8 cellular contexts compared by ENCODE assay signal in the genomic region with DNA sequence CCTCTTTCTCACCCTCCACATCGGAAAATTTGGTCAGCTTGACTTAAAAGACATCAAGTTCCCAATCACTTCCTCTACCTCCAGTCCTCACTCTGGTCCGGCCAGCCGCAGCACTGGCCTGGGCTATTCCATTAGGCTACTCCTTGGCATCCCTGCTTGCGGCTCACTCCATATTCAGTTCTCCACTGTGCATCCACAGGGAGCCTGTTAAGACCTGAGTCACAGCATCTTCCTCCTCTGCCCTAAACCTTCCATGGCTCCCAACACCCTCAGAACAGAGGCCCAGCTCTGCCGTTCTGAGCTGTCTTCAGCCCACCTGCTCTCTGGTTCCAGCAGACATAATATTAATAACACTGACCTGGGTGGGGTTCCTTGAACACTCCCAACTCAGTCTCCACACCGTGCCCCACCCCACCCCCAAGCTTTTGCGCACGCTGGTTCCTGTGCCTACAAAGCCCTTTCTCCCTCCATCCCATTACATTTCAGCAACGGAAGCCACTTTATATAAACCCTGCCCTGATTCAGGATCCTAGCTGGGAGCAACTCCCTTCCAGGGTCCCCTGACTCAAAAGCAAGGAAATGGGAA. TPM values are rescaled to one million over a fixed set of nuclear protein-coding genes. Genes with fewer than 3 reads are reported as not detected.
DNase-seq lines count a peak whose midpoint lies in the region; ATAC-seq and TF ChIP-seq lines count a peak whose summit lies in the region.

No MANE protein-coding gene starts in this region.

- peaks cover 49% of the 10 kb centered on the region for H3K36me3 Mint-ChIP-seq in activated naive CD8-positive, alpha-beta T cell treated with anti-CD3 and anti-CD28 coated beads, Interleukin-2, amount 50 U/mL, for 24 hours (ENCODE audit: low read depth)

- H3K36me3 ChIP-seq in A673 (ENCODE audit: insufficient read depth, low read length, poor library complexity, severe bottlenecking): peaks cover 35% of the 10 kb centered on the region
- peaks cover 0 to 32% (median 30%) of the 10 kb centered on the region in 5 donors for H3K36me3 ChIP-seq in subcutaneous abdominal adipose tissue (ENCODE audit: control insufficient read depth in 5 of 5, insufficient read depth in 5 of 5, low read length in 5 of 5)

- peaks cover 6% of the 10 kb centered on the region for H3K4me1 ChIP-seq in A673 (ENCODE audit: insufficient read depth, low read length, poor library complexity, severe bottlenecking)
- H3K4me1 ChIP-seq in subcutaneous abdominal adipose tissue (ENCODE audit: control insufficient read depth in 5 of 5, insufficient read depth in 5 of 5, low read length in 5 of 5): peaks cover 11 to 27% (median 26%) of the 10 kb centered on the region in 5 donors

- peak overlapping the region in 4 of 5 donors; percentile 67 to 88 (median 74) for H3K9ac ChIP-seq in subcutaneous abdominal adipose tissue (ENCODE audit: low read length in 5 of 5)

- intact Hi-C loops in A673 (cut with micrococcal nuclease; ENCODE audit: unreplicated experiment): no loop called here

- TF ChIP-seq CTCF in A673 (conservative IDR thresholded peaks at IDR 0.05; ENCODE audit: low read depth, low read length): no peak

- peak overlapping the region; percentile 91 for H3K4me3 ChIP-seq in A673 (ENCODE audit: low read depth, low read length, poor library complexity, severe bottlenecking)
- peak overlapping the region; percentile 80 to 95 (median 85) for H3K4me3 ChIP-seq in subcutaneous abdominal adipose tissue (ENCODE audit: low read depth in 1 of 5, low read length in 5 of 5)

- ATAC-seq in HG02678 (IDR thresholded peaks at IDR 0.05; ENCODE audit: unreplicated experiment): peak; percentile 9
- ATAC-seq in activated naive CD8-positive, alpha-beta T cell treated with anti-CD3 and anti-CD28 coated beads, Interleukin-2, amount 50 U/mL, for 24 hours: no peak
- no peak for ATAC-seq in HG03039 (IDR thresholded peaks at IDR 0.05; ENCODE audit: unreplicated experiment)
- no peak for ATAC-seq in GM19395 (IDR thresholded peaks at IDR 0.05; ENCODE audit: unreplicated experiment)

- H3K27ac Mint-ChIP-seq in activated naive CD8-positive, alpha-beta T cell treated with anti-CD3 and anti-CD28 coated beads, Interleukin-2, amount 50 U/mL, for 24 hours: peak overlapping the region; percentile 81

- H3K27me3 Mint-ChIP-seq in activated naive CD8-positive, alpha-beta T cell treated with anti-CD3 and anti-CD28 coated beads, Interleukin-2, amount 50 U/mL, for 24 hours: no peaks in the 10 kb centered on the region

- CTCF ChIA-PET in A673 (lab: Charles Lee): no interaction called here

- BruUV-seq in A673 (replicated peaks; lab: Mats Ljungman, UMichigan): TSS peak; percentile 88

- peaks cover 41% of the 10 kb centered on the region for H3K9me3 ChIP-seq in A673 (ENCODE audit: low read depth, low read length, poor library complexity, severe bottlenecking)
- peaks cover 24 to 42% (median 40%) of the 10 kb centered on the region in 5 donors for H3K9me3 ChIP-seq in subcutaneous abdominal adipose tissue (ENCODE audit: control insufficient read depth in 5 of 5, low read length in 5 of 5)

- H3K27me3 ChIP-seq in A673 (replicated peaks; ENCODE audit: insufficient read depth, low read depth, low read length, poor library complexity): no peaks in the 10 kb centered on the region
- H3K27me3 ChIP-seq in subcutaneous abdominal adipose tissue (ENCODE audit: control insufficient read depth in 5 of 5, insufficient read depth in 4 of 5, low read length in 5 of 5): peaks cover 0 to 4% (median 0%) of the 10 kb centered on the region in 5 donors

- H3K27ac ChIP-seq in A673 (ENCODE audit: low read depth, low read length, poor library complexity, severe bottlenecking) (peak overlapping the region; percentile 80), subcutaneous abdominal adipose tissue (ENCODE audit: low read depth, low read length) (peak overlapping the region; percentile 64)

- peaks cover 22% of the 10 kb centered on the region for H3K4me1 Mint-ChIP-seq in activated naive CD8-positive, alpha-beta T cell treated with anti-CD3 and anti-CD28 coated beads, Interleukin-2, amount 50 U/mL, for 24 hours

- peak overlapping the region; percentile 86 for H3K4me3 Mint-ChIP-seq in activated naive CD8-positive, alpha-beta T cell treated with anti-CD3 and anti-CD28 coated beads, Interleukin-2, amount 50 U/mL, for 24 hours

- POLR2A ChIA-PET in A673 (lab: Charles Lee; ENCODE audit: low non-redundant PET): no interaction called here

- peak; percentile 75 for DNase-seq in A673 (ENCODE audit: low spot score)
- DNase-seq in activated naive CD8-positive, alpha-beta T cell treated with anti-CD3 and anti-CD28 coated beads, Interleukin-2, amount 50 U/mL, for 24 hours: peak; percentile 18
- peak; percentile 15 for DNase-seq in iris pigment epithelial cell (ENCODE audit: low read depth)
- no peak for DNase-seq in iPS-NIHi11 (ENCODE audit: low spot score)

- peaks cover 41% of the 10 kb centered on the region for H3K9me3 Mint-ChIP-seq in activated naive CD8-positive, alpha-beta T cell treated with anti-CD3 and anti-CD28 coated beads, Interleukin-2, amount 50 U/mL, for 24 hours

RNA-seq across cellular contexts. Expression of gene ZNF792, which starts 1.0 kb away (rescaled TPM):
- total RNA-seq in A673 (2021): 15.4 and 15.5 TPM in 2 replicates

RNA-seq across cellular contexts. Expression of gene ZNF30, which starts 36.3 kb away (rescaled TPM):
- 5.0 and 5.2 TPM in 2 replicates for total RNA-seq in A673 (2021)

RNA-seq across cellular contexts. Expression of gene GRAMD1A, which starts 37.1 kb away (rescaled TPM):
- 87.3 and 101 TPM in 2 replicates for total RNA-seq in A673 (2021)
